Comparison of ENCODE assay signal across 1 cellular context in the genomic region with DNA sequence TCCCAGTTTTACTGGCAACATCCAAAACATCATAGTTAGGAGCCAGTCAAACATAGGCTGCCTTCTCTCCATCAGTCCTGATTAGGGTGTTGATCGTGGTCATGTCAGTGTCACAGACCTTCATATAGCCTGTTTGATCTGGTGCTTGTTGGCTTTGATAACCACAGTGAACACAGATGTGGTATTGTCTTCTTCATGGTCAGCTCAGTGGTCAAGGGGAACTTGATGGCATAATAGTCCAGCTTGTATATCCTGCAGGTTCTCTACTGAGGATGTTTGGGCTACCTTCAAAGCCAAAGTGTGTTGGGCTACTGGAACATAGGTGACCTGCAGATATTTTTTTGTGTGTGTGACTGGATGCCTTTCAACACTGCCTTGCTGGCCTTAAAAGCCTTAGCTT.
A peak's percentile ranks its signal among the peaks of the same experiment; 100 is the strongest.
TF ChIP-seq lines count a peak whose summit lies in the region.

No MANE protein-coding gene starts in this region.

TF ChIP-seq in HepG2, 621 proteins besides CTCF, POLR2A, EP300 and RAD21 (continued from another document and continues in another):
- TF ChIP-seq GFI1 (CRISPR knock-in tag; IDR thresholded peaks at IDR 0.05; ENCODE audit: borderline replicate concordance) (peak; percentile 38; the same call in 1 of the 2 replicates), HMG20B (CRISPR knock-in tag; conservative IDR thresholded peaks at IDR 0.05) (peak; percentile 46; the same call in 1 of the 2 replicates), SIX4 (CRISPR knock-in tag; IDR thresholded peaks at IDR 0.05) (peak; percentile 17; the same call in 1 of the 2 replicates), ZNF792 (CRISPR knock-in tag; IDR thresholded peaks at IDR 0.05) (peak; percentile 28; the same call in 1 of the 2 replicates), ZNF772 (CRISPR knock-in tag; IDR thresholded peaks at IDR 0.05) (0 out of 2 replicates have a peak, but pooled peaks have one; percentile 1), BCL6 (CRISPR knock-in tag; IDR thresholded peaks at IDR 0.05) (peak; percentile 77), HHEX (CRISPR knock-in tag; IDR thresholded peaks at IDR 0.05) (peak; percentile 42; the same call in 1 of the 2 replicates), ZNF234 (CRISPR knock-in tag; conservative IDR thresholded peaks at IDR 0.05) (no peak), FOXA3 (CRISPR knock-in tag; IDR thresholded peaks at IDR 0.05) (peak; percentile 73; the same call in 1 of the 2 replicates), PPARG (CRISPR knock-in tag; conservative IDR thresholded peaks at IDR 0.05) (peak; percentile 93), CEBPG (CRISPR knock-in tag; IDR thresholded peaks at IDR 0.05) (peak; percentile 62), TBX3 (IDR thresholded peaks at IDR 0.05; ENCODE audit: borderline replicate concordance) (peak; percentile 87), ZNF331 (CRISPR knock-in tag; IDR thresholded peaks at IDR 0.05) (peak; percentile 69), SOX6 (IDR thresholded peaks at IDR 0.05) (no peak), SOX6 (CRISPR knock-in tag; IDR thresholded peaks at IDR 0.05) (peak; percentile 82), THAP11 (CRISPR knock-in tag; IDR thresholded peaks at IDR 0.05) (0 out of 2 replicates have a peak, but pooled peaks have one; percentile 29), SOX5 (CRISPR knock-in tag; IDR thresholded peaks at IDR 0.05; ENCODE audit: borderline replicate concordance) (peak; percentile 91), ZSCAN21 (CRISPR knock-in tag; IDR thresholded peaks at IDR 0.05; ENCODE audit: borderline replicate concordance) (0 out of 2 replicates have a peak, but pooled peaks have one; percentile 33), HMG20A (CRISPR knock-in tag; IDR thresholded peaks at IDR 0.05; ENCODE audit: borderline replicate concordance) (0 out of 2 replicates have a peak, but pooled peaks have one; percentile 44), SALL1 (CRISPR knock-in tag; IDR thresholded peaks at IDR 0.05) (peak; percentile 69; the same call in 1 of the 2 replicates), MED1 (CRISPR knock-in tag; IDR thresholded peaks at IDR 0.05) (peak; percentile 46), TEAD3 (CRISPR knock-in tag; optimal IDR thresholded peaks at IDR 0.05; ENCODE audit: borderline replicate concordance) (peak; percentile 61), NR2F2 (IDR thresholded peaks at IDR 0.05; ENCODE audit: borderline replicate concordance, low read depth) (0 out of 2 replicates have a peak, but pooled peaks have one; percentile 22), ZNF317 (CRISPR knock-in tag; IDR thresholded peaks at IDR 0.05) (0 out of 2 replicates have a peak, but pooled peaks have one; percentile 43), LCORL (IDR thresholded peaks at IDR 0.05) (peak; percentile 83), LCORL (CRISPR knock-in tag; IDR thresholded peaks at IDR 0.05) (peak; percentile 51; the same call in 1 of the 2 replicates), TBP (CRISPR knock-in tag; IDR thresholded peaks at IDR 0.05) (no peak), ZNF614 (CRISPR knock-in tag; IDR thresholded peaks at IDR 0.05; ENCODE audit: borderline replicate concordance) (peak; percentile 49; the same call in 1 of the 2 replicates), ZNF761 (CRISPR knock-in tag; conservative IDR thresholded peaks at IDR 0.05) (peak; percentile 63; the same call in 1 of the 2 replicates), DNMT1 (CRISPR knock-in tag; IDR thresholded peaks at IDR 0.05) (0 out of 2 replicates have a peak, but pooled peaks have one; percentile 39), SAP130 (CRISPR knock-in tag; IDR thresholded peaks at IDR 0.05; ENCODE audit: low read depth) (peak; percentile 67), RXRA (CRISPR knock-in tag; IDR thresholded peaks at IDR 0.05) (peak; percentile 62; the same call in 1 of the 2 replicates), KDM1A (CRISPR knock-in tag; IDR thresholded peaks at IDR 0.05) (peak; percentile 34; the same call in 1 of the 2 replicates), TCF7L2 (IDR thresholded peaks at IDR 0.05; ENCODE audit: low read depth, low read length) (peak; percentile 28; the same call in 1 of the 2 replicates)
- TF ChIP-seq, protein P1, sequence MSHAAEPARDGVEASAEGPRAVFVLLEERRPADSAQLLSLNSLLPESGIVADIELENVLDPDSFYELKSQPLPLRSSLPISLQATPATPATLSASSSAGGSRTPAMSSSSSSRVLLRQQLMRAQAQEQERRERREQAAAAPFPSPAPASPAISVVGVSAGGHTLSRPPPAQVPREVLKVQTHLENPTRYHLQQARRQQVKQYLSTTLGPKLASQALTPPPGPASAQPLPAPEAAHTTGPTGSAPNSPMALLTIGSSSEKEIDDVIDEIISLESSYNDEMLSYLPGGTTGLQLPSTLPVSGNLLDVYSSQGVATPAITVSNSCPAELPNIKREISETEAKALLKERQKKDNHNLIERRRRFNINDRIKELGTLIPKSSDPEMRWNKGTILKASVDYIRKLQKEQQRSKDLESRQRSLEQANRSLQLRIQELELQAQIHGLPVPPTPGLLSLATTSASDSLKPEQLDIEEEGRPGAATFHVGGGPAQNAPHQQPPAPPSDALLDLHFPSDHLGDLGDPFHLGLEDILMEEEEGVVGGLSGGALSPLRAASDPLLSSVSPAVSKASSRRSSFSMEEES (CRISPR knock-in tag; IDR thresholded peaks at IDR 0.05) = 0 out of 2 replicates have a peak, but pooled peaks have one; percentile 10
- TF ChIP-seq, protein P2, sequence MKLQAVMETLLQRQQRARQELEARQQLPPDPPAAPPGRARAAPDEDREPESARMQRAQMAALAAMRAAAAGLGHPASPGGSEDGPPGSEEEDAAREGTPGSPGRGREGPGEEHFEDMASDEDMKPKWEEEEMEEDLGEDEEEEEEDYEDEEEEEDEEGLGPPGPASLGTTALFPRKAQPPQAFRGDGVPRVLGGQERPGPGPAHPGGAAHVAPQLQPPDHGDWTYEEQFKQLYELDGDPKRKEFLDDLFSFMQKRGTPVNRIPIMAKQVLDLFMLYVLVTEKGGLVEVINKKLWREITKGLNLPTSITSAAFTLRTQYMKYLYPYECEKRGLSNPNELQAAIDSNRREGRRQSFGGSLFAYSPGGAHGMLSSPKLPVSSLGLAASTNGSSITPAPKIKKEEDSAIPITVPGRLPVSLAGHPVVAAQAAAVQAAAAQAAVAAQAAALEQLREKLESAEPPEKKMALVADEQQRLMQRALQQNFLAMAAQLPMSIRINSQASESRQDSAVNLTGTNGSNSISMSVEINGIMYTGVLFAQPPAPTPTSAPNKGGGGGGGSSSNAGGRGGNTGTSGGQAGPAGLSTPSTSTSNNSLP (IDR thresholded peaks at IDR 0.05; ENCODE audit: low read depth, low read length) = peak; percentile 85
- TF ChIP-seq, protein P3, sequence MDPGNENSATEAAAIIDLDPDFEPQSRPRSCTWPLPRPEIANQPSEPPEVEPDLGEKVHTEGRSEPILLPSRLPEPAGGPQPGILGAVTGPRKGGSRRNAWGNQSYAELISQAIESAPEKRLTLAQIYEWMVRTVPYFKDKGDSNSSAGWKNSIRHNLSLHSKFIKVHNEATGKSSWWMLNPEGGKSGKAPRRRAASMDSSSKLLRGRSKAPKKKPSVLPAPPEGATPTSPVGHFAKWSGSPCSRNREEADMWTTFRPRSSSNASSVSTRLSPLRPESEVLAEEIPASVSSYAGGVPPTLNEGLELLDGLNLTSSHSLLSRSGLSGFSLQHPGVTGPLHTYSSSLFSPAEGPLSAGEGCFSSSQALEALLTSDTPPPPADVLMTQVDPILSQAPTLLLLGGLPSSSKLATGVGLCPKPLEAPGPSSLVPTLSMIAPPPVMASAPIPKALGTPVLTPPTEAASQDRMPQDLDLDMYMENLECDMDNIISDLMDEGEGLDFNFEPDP (CRISPR knock-in tag; conservative IDR thresholded peaks at IDR 0.05) = no peak
- TF ChIP-seq, protein P4, sequence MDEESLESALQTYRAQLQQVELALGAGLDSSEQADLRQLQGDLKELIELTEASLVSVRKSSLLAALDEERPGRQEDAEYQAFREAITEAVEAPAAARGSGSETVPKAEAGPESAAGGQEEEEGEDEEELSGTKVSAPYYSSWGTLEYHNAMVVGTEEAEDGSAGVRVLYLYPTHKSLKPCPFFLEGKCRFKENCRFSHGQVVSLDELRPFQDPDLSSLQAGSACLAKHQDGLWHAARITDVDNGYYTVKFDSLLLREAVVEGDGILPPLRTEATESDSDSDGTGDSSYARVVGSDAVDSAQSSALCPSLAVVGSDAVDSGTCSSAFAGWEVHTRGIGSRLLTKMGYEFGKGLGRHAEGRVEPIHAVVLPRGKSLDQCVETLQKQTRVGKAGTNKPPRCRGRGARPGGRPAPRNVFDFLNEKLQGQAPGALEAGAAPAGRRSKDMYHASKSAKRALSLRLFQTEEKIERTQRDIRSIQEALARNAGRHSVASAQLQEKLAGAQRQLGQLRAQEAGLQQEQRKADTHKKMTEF (CRISPR knock-in tag; IDR thresholded peaks at IDR 0.05) = peak; percentile 50; the same call in 1 of the 2 replicates
- TF ChIP-seq, protein P5, sequence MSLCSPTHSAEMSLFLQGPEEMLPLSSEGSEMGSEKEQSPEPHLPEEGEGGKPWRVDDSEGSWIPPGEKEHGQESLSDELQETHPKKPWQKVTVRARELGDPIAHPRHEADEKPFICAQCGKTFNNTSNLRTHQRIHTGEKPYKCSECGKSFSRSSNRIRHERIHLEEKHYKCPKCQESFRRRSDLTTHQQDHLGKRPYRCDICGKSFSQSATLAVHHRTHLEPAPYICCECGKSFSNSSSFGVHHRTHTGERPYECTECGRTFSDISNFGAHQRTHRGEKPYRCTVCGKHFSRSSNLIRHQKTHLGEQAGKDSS (CRISPR knock-in tag; IDR thresholded peaks at IDR 0.05; ENCODE audit: borderline replicate concordance, low read depth) = peak; percentile 24; the same call in 1 of the 2 replicates
- TF ChIP-seq, protein P6, sequence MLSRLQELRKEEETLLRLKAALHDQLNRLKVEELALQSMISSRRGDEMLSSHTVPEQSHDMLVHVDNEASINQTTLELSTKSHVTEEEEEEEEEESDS (CRISPR knock-in tag; IDR thresholded peaks at IDR 0.05; ENCODE audit: borderline replicate concordance) = no peak
- TF ChIP-seq, protein P7, sequence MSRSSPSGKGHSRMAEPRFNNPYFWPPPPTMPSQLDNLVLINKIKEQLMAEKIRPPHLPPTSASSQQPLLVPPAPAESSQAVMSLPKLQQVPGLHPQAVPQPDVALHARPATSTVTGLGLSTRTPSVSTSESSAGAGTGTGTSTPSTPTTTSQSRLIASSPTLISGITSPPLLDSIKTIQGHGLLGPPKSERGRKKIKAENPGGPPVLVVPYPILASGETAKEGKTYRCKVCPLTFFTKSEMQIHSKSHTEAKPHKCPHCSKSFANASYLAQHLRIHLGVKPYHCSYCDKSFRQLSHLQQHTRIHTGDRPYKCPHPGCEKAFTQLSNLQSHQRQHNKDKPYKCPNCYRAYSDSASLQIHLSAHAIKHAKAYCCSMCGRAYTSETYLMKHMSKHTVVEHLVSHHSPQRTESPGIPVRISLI (CRISPR knock-in tag; IDR thresholded peaks at IDR 0.05; ENCODE audit: borderline replicate concordance) = peak; percentile 73; the same call in 1 of the 2 replicates
- TF ChIP-seq, protein P8, sequence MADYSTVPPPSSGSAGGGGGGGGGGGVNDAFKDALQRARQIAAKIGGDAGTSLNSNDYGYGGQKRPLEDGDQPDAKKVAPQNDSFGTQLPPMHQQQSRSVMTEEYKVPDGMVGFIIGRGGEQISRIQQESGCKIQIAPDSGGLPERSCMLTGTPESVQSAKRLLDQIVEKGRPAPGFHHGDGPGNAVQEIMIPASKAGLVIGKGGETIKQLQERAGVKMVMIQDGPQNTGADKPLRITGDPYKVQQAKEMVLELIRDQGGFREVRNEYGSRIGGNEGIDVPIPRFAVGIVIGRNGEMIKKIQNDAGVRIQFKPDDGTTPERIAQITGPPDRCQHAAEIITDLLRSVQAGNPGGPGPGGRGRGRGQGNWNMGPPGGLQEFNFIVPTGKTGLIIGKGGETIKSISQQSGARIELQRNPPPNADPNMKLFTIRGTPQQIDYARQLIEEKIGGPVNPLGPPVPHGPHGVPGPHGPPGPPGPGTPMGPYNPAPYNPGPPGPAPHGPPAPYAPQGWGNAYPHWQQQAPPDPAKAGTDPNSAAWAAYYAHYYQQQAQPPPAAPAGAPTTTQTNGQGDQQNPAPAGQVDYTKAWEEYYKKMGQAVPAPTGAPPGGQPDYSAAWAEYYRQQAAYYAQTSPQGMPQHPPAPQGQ (CRISPR knock-in tag; IDR thresholded peaks at IDR 0.05; ENCODE audit: borderline replicate concordance) = peak; percentile 55; the same call in 1 of the 2 replicates
- TF ChIP-seq, protein P9, sequence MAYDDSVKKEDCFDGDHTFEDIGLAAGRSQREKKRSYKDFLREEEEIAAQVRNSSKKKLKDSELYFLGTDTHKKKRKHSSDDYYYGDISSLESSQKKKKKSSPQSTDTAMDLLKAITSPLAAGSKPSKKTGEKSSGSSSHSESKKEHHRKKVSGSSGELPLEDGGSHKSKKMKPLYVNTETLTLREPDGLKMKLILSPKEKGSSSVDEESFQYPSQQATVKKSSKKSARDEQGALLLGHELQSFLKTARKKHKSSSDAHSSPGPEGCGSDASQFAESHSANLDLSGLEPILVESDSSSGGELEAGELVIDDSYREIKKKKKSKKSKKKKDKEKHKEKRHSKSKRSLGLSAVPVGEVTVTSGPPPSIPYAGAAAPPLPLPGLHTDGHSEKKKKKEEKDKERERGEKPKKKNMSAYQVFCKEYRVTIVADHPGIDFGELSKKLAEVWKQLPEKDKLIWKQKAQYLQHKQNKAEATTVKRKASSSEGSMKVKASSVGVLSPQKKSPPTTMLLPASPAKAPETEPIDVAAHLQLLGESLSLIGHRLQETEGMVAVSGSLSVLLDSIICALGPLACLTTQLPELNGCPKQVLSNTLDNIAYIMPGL (CRISPR knock-in tag; IDR thresholded peaks at IDR 0.05; ENCODE audit: borderline replicate concordance in 1 of 2, low read depth in 1 of 2) = 0 out of 4 replicates have a peak, but pooled peaks of 1 of the 2 experiments have one; percentile 45
- TF ChIP-seq, protein P10, sequence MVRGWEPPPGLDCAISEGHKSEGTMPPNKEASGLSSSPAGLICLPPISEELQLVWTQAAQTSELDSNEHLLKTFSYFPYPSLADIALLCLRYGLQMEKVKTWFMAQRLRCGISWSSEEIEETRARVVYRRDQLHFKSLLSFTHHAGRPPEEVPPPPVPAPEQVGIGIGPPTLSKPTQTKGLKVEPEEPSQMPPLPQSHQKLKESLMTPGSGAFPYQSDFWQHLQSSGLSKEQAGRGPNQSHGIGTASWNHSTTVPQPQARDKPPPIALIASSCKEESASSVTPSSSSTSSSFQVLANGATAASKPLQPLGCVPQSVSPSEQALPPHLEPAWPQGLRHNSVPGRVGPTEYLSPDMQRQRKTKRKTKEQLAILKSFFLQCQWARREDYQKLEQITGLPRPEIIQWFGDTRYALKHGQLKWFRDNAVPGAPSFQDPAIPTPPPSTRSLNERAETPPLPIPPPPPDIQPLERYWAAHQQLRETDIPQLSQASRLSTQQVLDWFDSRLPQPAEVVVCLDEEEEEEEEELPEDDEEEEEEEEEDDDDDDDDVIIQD (CRISPR knock-in tag; IDR thresholded peaks at IDR 0.05; ENCODE audit: low read depth) = peak; percentile 52; the same call in 1 of the 2 replicates
